29 cellular contexts compared by ENCODE assay signal in genomic region chr9:3532158-3532557, GRCh38.
"Had no signal": no experiment of that assay in that cellular context is flagged by ENCODE, and none has a peak within 500 bp of the region (broad histone marks: within the 10 kb centered on the region; RNA-seq: fewer than 3 reads in every experiment).

No MANE protein-coding gene starts in this region.

- H3K4me3 ChIP-seq: coronary artery, dorsolateral prefrontal cortex had no signal

- H3K27ac Mint-ChIP-seq: activated CD4-positive, alpha-beta memory T cell treated with anti-CD3 and anti-CD28 coated beads for 36 hours; activated CD4-positive, alpha-beta T cell treated with anti-CD3 and anti-CD28 coated beads for 36 hours; activated CD4-positive, alpha-beta T cell treated with anti-CD3 and anti-CD28 coated beads, Interleukin-2, amount 10 ng/mL, durations not matched to agents 24 days and 14 days; activated CD8-positive, alpha-beta memory T cell treated with anti-CD3 and anti-CD28 coated beads, Interleukin-2, amount 10 ng/mL, durations not matched to agents 7 days and 5 days; activated CD8-positive, alpha-beta T cell treated with anti-CD3 and anti-CD28 coated beads, Interleukin-2, amount 10 ng/mL, durations not matched to agents 7 days and 5 days; activated T-helper 17 cell treated with anti-CD3 and anti-CD28 coated beads, Interleukin-2, amount 50 U/mL, for 72 hours; dendritic cell treated with granulocyte-macrophage colony-stimulating factor and Interleukin-4, amounts not matched to agents 40 ng/mL and 50 ng/mL, for 4 days; endodermal cell had no signal

- H3K27me3 ChIP-seq: brain microvascular endothelial cell, dorsolateral prefrontal cortex had no signal

- ATAC-seq: activated CD4-positive, alpha-beta T cell treated with anti-CD3 and anti-CD28 coated beads for 36 hours; activated CD8-positive, alpha-beta memory T cell treated with anti-CD3 and anti-CD28 coated beads, Interleukin-2, amount 10 ng/mL, durations not matched to agents 7 days and 5 days; activated CD8-positive, alpha-beta T cell treated with anti-CD3 and anti-CD28 coated beads, Interleukin-2, amount 10 ng/mL, durations not matched to agents 7 days and 5 days; activated T-helper 17 cell treated with anti-CD3 and anti-CD28 coated beads, Interleukin-2, amount 50 U/mL, for 72 hours; esophagus mucosa had no signal

- DNase-seq: activated CD4-positive, alpha-beta memory T cell treated with anti-CD3 and anti-CD28 coated beads for 36 hours; activated CD4-positive, alpha-beta T cell treated with anti-CD3 and anti-CD28 coated beads for 36 hours; activated CD4-positive, alpha-beta T cell treated with anti-CD3 and anti-CD28 coated beads, Interleukin-2, amount 10 ng/mL, durations not matched to agents 24 days and 14 days; activated CD4-positive, CD25-positive, alpha-beta regulatory T cell; activated CD4-positive, CD25-positive, alpha-beta regulatory T cell treated with anti-CD3 and anti-CD28 coated beads, Interleukin-2, amount 50 U/mL, for 72 hours; activated CD8-positive, alpha-beta memory T cell treated with anti-CD3 and anti-CD28 coated beads, Interleukin-2, amount 10 ng/mL, durations not matched to agents 7 days and 5 days; activated CD8-positive, alpha-beta memory T cell treated with anti-CD3 and anti-CD28 coated beads, Interleukin-2, amount 50 U/mL, for 4 hours; activated CD8-positive, alpha-beta T cell treated with anti-CD3 and anti-CD28 coated beads, Interleukin-2, amount 10 ng/mL, durations not matched to agents 7 days and 5 days; activated effector memory CD4-positive, alpha-beta T cell treated with Interleukin-2 at 50 U/mL for 16 hours; activated gamma-delta T cell treated with Interleukin-2 at 50 U/mL for 16 hours; activated naive CD4-positive, alpha-beta T cell treated with anti-CD3 and anti-CD28 coated beads, Interleukin-2, amount 50 U/mL, for 16 hours; activated naive CD4-positive, alpha-beta T cell treated with Interleukin-2 at 50 U/mL for 16 hours; activated T-cell treated with anti-CD3 and anti-CD28 coated beads, Interleukin-2, amount 50 U/mL, for 1 hour; amniotic stem cell; anterior cingulate cortex; brain microvascular endothelial cell; dorsolateral prefrontal cortex; effector memory CD4-positive, alpha-beta T cell; endodermal cell; foreskin fibroblast; head of caudate nucleus; T1000; WERI-Rb-1 had no signal

- H3K9me3 Mint-ChIP-seq: activated CD4-positive, alpha-beta memory T cell treated with anti-CD3 and anti-CD28 coated beads for 36 hours; activated CD4-positive, alpha-beta T cell treated with anti-CD3 and anti-CD28 coated beads, Interleukin-2, amount 10 ng/mL, durations not matched to agents 24 days and 14 days; activated T-helper 17 cell treated with anti-CD3 and anti-CD28 coated beads, Interleukin-2, amount 50 U/mL, for 72 hours; central memory CD8-positive, alpha-beta T cell; dendritic cell treated with granulocyte-macrophage colony-stimulating factor and Interleukin-4, amounts not matched to agents 40 ng/mL and 50 ng/mL, for 4 days had no signal

- H3K27ac ChIP-seq: brain microvascular endothelial cell, coronary artery, dorsolateral prefrontal cortex, WERI-Rb-1 had no signal

- H3K27me3 Mint-ChIP-seq: activated CD4-positive, alpha-beta memory T cell treated with anti-CD3 and anti-CD28 coated beads for 36 hours; activated CD4-positive, alpha-beta T cell treated with anti-CD3 and anti-CD28 coated beads for 36 hours; activated CD4-positive, alpha-beta T cell treated with anti-CD3 and anti-CD28 coated beads, Interleukin-2, amount 10 ng/mL, durations not matched to agents 24 days and 14 days; activated CD8-positive, alpha-beta memory T cell treated with anti-CD3 and anti-CD28 coated beads, Interleukin-2, amount 10 ng/mL, durations not matched to agents 7 days and 5 days; activated naive CD8-positive, alpha-beta T cell; activated T-helper 17 cell treated with anti-CD3 and anti-CD28 coated beads, Interleukin-2, amount 50 U/mL, for 72 hours; central memory CD8-positive, alpha-beta T cell; dendritic cell treated with granulocyte-macrophage colony-stimulating factor and Interleukin-4, amounts not matched to agents 40 ng/mL and 50 ng/mL, for 4 days had no signal

- H3K36me3 ChIP-seq: brain microvascular endothelial cell, WERI-Rb-1 had no signal

- H3K4me3 Mint-ChIP-seq: activated CD4-positive, alpha-beta memory T cell treated with anti-CD3 and anti-CD28 coated beads for 36 hours; activated CD4-positive, alpha-beta T cell treated with anti-CD3 and anti-CD28 coated beads for 36 hours; activated CD4-positive, alpha-beta T cell treated with anti-CD3 and anti-CD28 coated beads, Interleukin-2, amount 10 ng/mL, durations not matched to agents 24 days and 14 days; activated CD8-positive, alpha-beta memory T cell treated with anti-CD3 and anti-CD28 coated beads, Interleukin-2, amount 10 ng/mL, durations not matched to agents 7 days and 5 days; activated CD8-positive, alpha-beta T cell treated with anti-CD3 and anti-CD28 coated beads, Interleukin-2, amount 10 ng/mL, durations not matched to agents 7 days and 5 days; activated naive CD8-positive, alpha-beta T cell; activated T-helper 17 cell treated with anti-CD3 and anti-CD28 coated beads, Interleukin-2, amount 50 U/mL, for 72 hours; central memory CD8-positive, alpha-beta T cell; dendritic cell treated with granulocyte-macrophage colony-stimulating factor and Interleukin-4, amounts not matched to agents 40 ng/mL and 50 ng/mL, for 4 days; endodermal cell had no signal
